In the genomic region with DNA sequence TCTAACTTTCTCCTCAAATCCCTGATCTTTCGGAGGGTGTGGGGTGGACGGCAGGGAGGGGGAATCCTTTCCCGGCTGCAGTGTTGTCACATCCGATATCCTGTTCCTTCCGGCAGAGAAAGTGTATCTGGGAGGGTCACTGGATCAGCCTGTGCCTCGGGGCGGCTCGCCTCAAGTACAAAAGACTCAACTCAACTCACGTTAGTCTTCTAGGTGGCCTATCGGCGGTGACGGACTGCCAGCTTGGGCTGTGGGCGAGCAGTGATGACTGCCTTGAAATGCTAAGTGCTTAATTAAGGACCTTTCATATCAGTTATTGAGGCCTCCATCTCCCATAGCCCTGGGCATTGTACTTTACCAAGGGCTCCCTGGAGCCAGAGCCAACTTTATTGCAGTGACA, we compare ENCODE assay signal across 22 cellular contexts.
"Had no signal": no experiment of that assay in that cellular context is flagged by ENCODE, and none has a peak within 500 bp of the region (broad histone marks: within the 10 kb centered on the region; RNA-seq: fewer than 3 reads in every experiment).

No MANE protein-coding gene starts in this region.

- H3K4me1 ChIP-seq: colonic mucosa, left ventricle myocardium inferior, lower lobe of right lung, testis, tibial nerve had no signal

- H3K4me3 ChIP-seq: colonic mucosa, left ventricle myocardium inferior, lower lobe of right lung, ovary, testis, tibial nerve had no signal

- H3K36me3 Mint-ChIP-seq: memory B cell; mesothelial cell of epicardium; natural killer cell; stimulated activated memory B cell treated with anti-CD40 and anti-IgM and Interleukin-4, amounts not matched to agents 10 μg/mL and 1 μg/mL and 100 μg/mL, for 72 hours had no signal

- H3K27me3 Mint-ChIP-seq: memory B cell; stimulated activated memory B cell treated with anti-CD40 and anti-IgM and Interleukin-4, amounts not matched to agents 10 μg/mL and 1 μg/mL and 100 μg/mL, for 72 hours; stimulated activated naive CD8-positive, alpha-beta T cell treated with anti-CD3 and anti-CD28 coated beads, Interleukin-15, amount 100 ng/mL, for 72 hours had no signal

- H3K4me1 Mint-ChIP-seq: memory B cell; mesothelial cell of epicardium; natural killer cell; neural crest cell; stimulated activated memory B cell treated with anti-CD40 and anti-IgM and Interleukin-4, amounts not matched to agents 10 μg/mL and 1 μg/mL and 100 μg/mL, for 72 hours; stimulated activated naive CD8-positive, alpha-beta T cell treated with anti-CD3 and anti-CD28 coated beads, Interleukin-15, amount 100 ng/mL, for 72 hours had no signal

- ATAC-seq: lower lobe of right lung; natural killer cell; right cardiac atrium; stimulated activated memory B cell treated with anti-CD40 and anti-IgM and Interleukin-4, amounts not matched to agents 10 μg/mL and 1 μg/mL and 100 μg/mL, for 72 hours; stimulated activated naive CD8-positive, alpha-beta T cell treated with anti-CD3 and anti-CD28 coated beads, Interleukin-15, amount 100 ng/mL, for 72 hours had no signal

- H3K9me3 ChIP-seq: colonic mucosa, left ventricle myocardium inferior, lower lobe of right lung, ovary, testis, tibial nerve had no signal

- DNase-seq: cerebellar nuclear complex; colonic mucosa; effector CD4-positive, alpha-beta T cell; endodermal cell; erythroblast; foreskin melanocyte; head of caudate nucleus; hippocampal formation; left ventricle myocardium inferior; lower lobe of right lung; natural killer cell; nucleus accumbens; ovary; stimulated activated CD4-positive, alpha-beta T cell treated with anti-CD3 and anti-CD28 coated beads, Interleukin-4, amount 100 ng/mL, for 24 hours; stimulated activated naive CD8-positive, alpha-beta T cell treated with anti-CD3 and anti-CD28 coated beads, Interleukin-15, amount 100 ng/mL, for 72 hours; testis had no signal

- H3K27ac ChIP-seq: colonic mucosa, left ventricle myocardium inferior, lower lobe of right lung, ovary, testis, tibial nerve had no signal

- H3K4me3 Mint-ChIP-seq: endodermal cell; memory B cell; mesothelial cell of epicardium; natural killer cell; neural crest cell; stimulated activated memory B cell treated with anti-CD40 and anti-IgM and Interleukin-4, amounts not matched to agents 10 μg/mL and 1 μg/mL and 100 μg/mL, for 72 hours; stimulated activated naive CD8-positive, alpha-beta T cell treated with anti-CD3 and anti-CD28 coated beads, Interleukin-15, amount 100 ng/mL, for 72 hours had no signal

- H3K27ac Mint-ChIP-seq: endodermal cell; memory B cell; mesothelial cell of epicardium; natural killer cell; stimulated activated memory B cell treated with anti-CD40 and anti-IgM and Interleukin-4, amounts not matched to agents 10 μg/mL and 1 μg/mL and 100 μg/mL, for 72 hours; stimulated activated naive CD8-positive, alpha-beta T cell treated with anti-CD3 and anti-CD28 coated beads, Interleukin-15, amount 100 ng/mL, for 72 hours had no signal

- H3K9me3 Mint-ChIP-seq: endodermal cell; mesothelial cell of epicardium; neural crest cell; stimulated activated memory B cell treated with anti-CD40 and anti-IgM and Interleukin-4, amounts not matched to agents 10 μg/mL and 1 μg/mL and 100 μg/mL, for 72 hours had no signal

- H3K36me3 ChIP-seq: colonic mucosa, left ventricle myocardium inferior, lower lobe of right lung, ovary, tibial nerve had no signal

- H3K27me3 ChIP-seq: colonic mucosa, ovary, testis, tibial nerve had no signal
